Comparison of ENCODE assay signal across 17 cellular contexts in genomic region chr10:93397020-93397419, GRCh38.
"Had no signal": no experiment of that assay in that cellular context is flagged by ENCODE, and none has a peak within 500 bp of the region (broad histone marks: within the 10 kb centered on the region; RNA-seq: fewer than 3 reads in every experiment).

No MANE protein-coding gene starts in this region.

- H3K36me3 ChIP-seq: cardiac muscle cell, colonic mucosa had no signal

- H3K27me3 Mint-ChIP-seq: activated naive CD8-positive, alpha-beta T cell treated with anti-CD3 and anti-CD28 coated beads, Interleukin-2, amount 50 U/mL, for 24 hours had no signal

- H3K9me3 ChIP-seq: colonic mucosa, esophagus squamous epithelium, heart left ventricle, upper lobe of left lung had no signal

- DNase-seq: activated naive CD4-positive, alpha-beta T cell treated with anti-CD3 and anti-CD28 coated beads for 36 hours; activated naive CD8-positive, alpha-beta T cell treated with anti-CD3 and anti-CD28 coated beads, Interleukin-2, amount 50 U/mL, for 24 hours; activated T-cell treated with anti-CD3 and anti-CD28 coated beads, Interleukin-2, amount 50 U/mL, for 1 hour; colonic mucosa; esophagus squamous epithelium; heart left ventricle; left colon; naive thymus-derived CD8-positive, alpha-beta T cell; posterior cingulate gyrus; stimulated activated CD4-positive, alpha-beta T cell treated with anti-CD3 and anti-CD28 coated beads, Interleukin-4, amount 100 ng/mL, for 24 hours; stimulated activated naive CD4-positive, alpha-beta T cell; substantia nigra; T-helper 1 cell; T1000; upper lobe of left lung had no signal

- H3K27ac ChIP-seq: cardiac muscle cell, colonic mucosa, upper lobe of left lung had no signal

- H3K27ac Mint-ChIP-seq: activated naive CD4-positive, alpha-beta T cell treated with anti-CD3 and anti-CD28 coated beads for 36 hours; activated naive CD8-positive, alpha-beta T cell treated with anti-CD3 and anti-CD28 coated beads, Interleukin-2, amount 50 U/mL, for 24 hours; activated T-helper 2 cell treated with anti-CD3 and anti-CD28 coated beads, Interferon-gamma antibody, Interleukin-2, Interleukin-4, amounts not matched to agents 10 μg/mL and 5 μg/mL and 100 μg/mL, durations not matched to agents 14 hours and 24 hours and 36 hours had no signal

- H3K27me3 ChIP-seq: cardiac muscle cell, colonic mucosa, esophagus squamous epithelium, heart left ventricle, upper lobe of left lung had no signal

- H3K36me3 Mint-ChIP-seq: naive thymus-derived CD8-positive, alpha-beta T cell had no signal

- H3K4me1 ChIP-seq: colonic mucosa, esophagus squamous epithelium, upper lobe of left lung had no signal

- H3K4me3 ChIP-seq: cardiac muscle cell, colonic mucosa, esophagus squamous epithelium, heart left ventricle, upper lobe of left lung had no signal

- H3K9me3 Mint-ChIP-seq: activated naive CD4-positive, alpha-beta T cell treated with anti-CD3 and anti-CD28 coated beads for 36 hours; activated naive CD8-positive, alpha-beta T cell treated with anti-CD3 and anti-CD28 coated beads, Interleukin-2, amount 50 U/mL, for 24 hours; activated T-helper 2 cell treated with anti-CD3 and anti-CD28 coated beads, Interferon-gamma antibody, Interleukin-2, Interleukin-4, amounts not matched to agents 10 μg/mL and 5 μg/mL and 100 μg/mL, durations not matched to agents 14 hours and 24 hours and 36 hours; naive thymus-derived CD8-positive, alpha-beta T cell had no signal

- H3K4me3 Mint-ChIP-seq: activated naive CD4-positive, alpha-beta T cell treated with anti-CD3 and anti-CD28 coated beads for 36 hours; activated naive CD8-positive, alpha-beta T cell treated with anti-CD3 and anti-CD28 coated beads, Interleukin-2, amount 50 U/mL, for 24 hours; naive thymus-derived CD8-positive, alpha-beta T cell had no signal

- H3K4me1 Mint-ChIP-seq: activated naive CD8-positive, alpha-beta T cell treated with anti-CD3 and anti-CD28 coated beads, Interleukin-2, amount 50 U/mL, for 24 hours had no signal
